In genomic region chr2:33134086-33134763, GRCh38 we compare ENCODE assay signal across 9 cellular contexts.
DNase-seq lines count a peak whose midpoint lies in the region; ATAC-seq lines count a peak whose summit lies in the region.
"Had no signal": no experiment of that assay in that cellular context is flagged by ENCODE, and none has a peak within 500 bp of the region (broad histone marks: within the 10 kb centered on the region; RNA-seq: fewer than 3 reads in every experiment).

No MANE protein-coding gene starts in this region.

- no peaks in the 10 kb centered on the region for H3K4me1 Mint-ChIP-seq in stimulated activated memory B cell treated with anti-CD40 and anti-IgM and Interleukin-4, amounts not matched to agents 10 μg/mL and 1 μg/mL and 100 μg/mL, for 72 hours

- H3K27me3 Mint-ChIP-seq in stimulated activated memory B cell treated with anti-CD40 and anti-IgM and Interleukin-4, amounts not matched to agents 10 μg/mL and 1 μg/mL and 100 μg/mL, for 72 hours: peaks cover 9% of the 10 kb centered on the region

- H3K36me3 Mint-ChIP-seq in stimulated activated memory B cell treated with anti-CD40 and anti-IgM and Interleukin-4, amounts not matched to agents 10 μg/mL and 1 μg/mL and 100 μg/mL, for 72 hours: no peaks in the 10 kb centered on the region

- ATAC-seq in stimulated activated memory B cell treated with anti-CD40 and anti-IgM and Interleukin-4, amounts not matched to agents 10 μg/mL and 1 μg/mL and 100 μg/mL, for 72 hours: no peak
- ATAC-seq in GM19324 (IDR thresholded peaks at IDR 0.05; ENCODE audit: low FRiP score, unreplicated experiment): no peak
- ATAC-seq: GM12878 had no signal

- H3K27me3 ChIP-seq in duodenal mucosa (ENCODE audit: control insufficient read depth in 1 of 2, insufficient read depth in 2 of 2, low read length in 2 of 2) (no peaks in the 10 kb centered on the region), mucosa of stomach (ENCODE audit: control insufficient read depth, insufficient read depth, low read length) (no peaks in the 10 kb centered on the region)

- no peaks in the 10 kb centered on the region for H3K9me3 Mint-ChIP-seq in stimulated activated memory B cell treated with anti-CD40 and anti-IgM and Interleukin-4, amounts not matched to agents 10 μg/mL and 1 μg/mL and 100 μg/mL, for 72 hours

- in situ Hi-C loops in KBM-7 (cut with MboI; ENCODE audit: low pct_unique_long_range_greater_than_20kb, low sequenced_read_pairs): no loop called here

- H3K27ac ChIP-seq in duodenal mucosa (ENCODE audit: low read depth, low read length): no peak overlapping the region

- H3K9me3 ChIP-seq in duodenal mucosa (ENCODE audit: control insufficient read depth in 1 of 2, low read length in 2 of 2): no peaks in the 10 kb centered on the region
- H3K9me3 ChIP-seq in mucosa of stomach (ENCODE audit: control insufficient read depth, low read length): no peaks in the 10 kb centered on the region

- DNase-seq in DMS 273 (lab: John Stamatoyannopoulos, UW; ENCODE audit: unreplicated experiment): peak; percentile 87
- peak; percentile 11 to 63 for DNase-seq in NCI-H446 (lab: John Stamatoyannopoulos, UW)
- no peak for DNase-seq in KBM-7
- no peak for DNase-seq in NOMO-1 treated with dmso at 0.1 percent for 144 hours (lab: John Stamatoyannopoulos, UW; ENCODE audit: unreplicated experiment)

- H3K9ac ChIP-seq in duodenal mucosa (ENCODE audit: low read depth in 1 of 2, low read length in 2 of 2): peak overlapping the region in 1 of 2 donors; percentile 35
- H3K9ac ChIP-seq in mucosa of stomach (ENCODE audit: low read length): peak overlapping the region; percentile 45

- H3K4me3 ChIP-seq in duodenal mucosa (ENCODE audit: low read depth in 1 of 2, low read length in 2 of 2) (peak overlapping the region; percentile 41 to 55), mucosa of stomach (ENCODE audit: low read length) (no peak overlapping the region)
- H3K4me3 ChIP-seq: GM12878 had no signal

- H3K4me3 Mint-ChIP-seq in stimulated activated memory B cell treated with anti-CD40 and anti-IgM and Interleukin-4, amounts not matched to agents 10 μg/mL and 1 μg/mL and 100 μg/mL, for 72 hours: no peak overlapping the region

- no peak overlapping the region for H3K27ac Mint-ChIP-seq in stimulated activated memory B cell treated with anti-CD40 and anti-IgM and Interleukin-4, amounts not matched to agents 10 μg/mL and 1 μg/mL and 100 μg/mL, for 72 hours

- H3K36me3 ChIP-seq in duodenal mucosa (ENCODE audit: control insufficient read depth in 1 of 2, insufficient read depth in 2 of 2, low read length in 2 of 2) (no peaks in the 10 kb centered on the region), mucosa of stomach (ENCODE audit: control insufficient read depth, insufficient read depth, low read length) (no peaks in the 10 kb centered on the region)

- H3K4me1 ChIP-seq in duodenal mucosa (ENCODE audit: control insufficient read depth in 1 of 2, insufficient read depth in 2 of 2, low read length in 2 of 2) (no peaks in the 10 kb centered on the region), mucosa of stomach (ENCODE audit: control insufficient read depth, insufficient read depth, low read length) (peaks cover 14% of the 10 kb centered on the region)

Comparison
In these comparisons a context has a peak if more than half of its experiments do, and no peak if none do; other contexts are left out.
1. DNase-seq: peak in DMS 273 (single experiment) and NCI-H446 (2 of 2); none in KBM-7 (single experiment) and NOMO-1 treated with dmso at 0.1 percent for 144 hours (single experiment).